In genomic region chr10:30645340-30645827, GRCh38 we compare ENCODE assay signal across 1 cellular context.
TF ChIP-seq lines count a peak whose summit lies in the region.

No MANE protein-coding gene starts in this region.

TF ChIP-seq in HepG2, 621 proteins besides CTCF, POLR2A, EP300 and RAD21:
- no peak for TF ChIP-seq HHEX (CRISPR knock-in tag; IDR thresholded peaks at IDR 0.05)
- peak; percentile 55 for TF ChIP-seq ZNF263 (CRISPR knock-in tag; IDR thresholded peaks at IDR 0.05)
